10 cellular contexts compared by ENCODE assay signal in the genomic region with DNA sequence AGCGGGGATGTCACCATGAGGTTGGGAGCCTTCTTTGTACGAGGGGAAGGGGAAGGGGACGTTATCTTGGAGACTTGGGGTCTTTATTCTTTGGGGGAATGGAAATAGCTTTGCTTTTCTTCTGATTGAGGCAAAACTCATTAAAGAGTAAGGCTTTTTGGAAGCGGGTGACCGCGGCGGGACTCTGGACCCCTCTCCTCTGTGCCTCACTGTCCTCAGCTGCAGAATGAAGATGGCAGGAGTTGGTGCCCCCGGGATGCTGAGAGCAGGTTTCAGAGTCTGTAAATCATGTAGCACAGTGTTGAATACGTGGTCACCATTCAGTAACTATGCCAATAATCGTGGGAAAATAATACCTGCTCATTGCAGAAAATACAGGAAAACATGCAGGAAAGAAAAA. TPM values are rescaled to one million over a fixed set of nuclear protein-coding genes. Genes with fewer than 3 reads are reported as not detected.
DNase-seq lines count a peak whose midpoint lies in the region; ATAC-seq and TF ChIP-seq lines count a peak whose summit lies in the region.
"Had no signal": no experiment of that assay in that cellular context is flagged by ENCODE, and none has a peak within 500 bp of the region (broad histone marks: within the 10 kb centered on the region; RNA-seq: fewer than 3 reads in every experiment).

No MANE protein-coding gene starts in this region.

- peaks cover 5 to 7% of the 10 kb centered on the region in 2 donors for H3K27me3 Mint-ChIP-seq in CD8-positive, alpha-beta memory T cell

- no peaks in the 10 kb centered on the region for H3K79me2 ChIP-seq in OCI-LY3 (ENCODE audit: low read length)

- intact Hi-C loops in esophagus squamous epithelium (cut with DNase I): no loop called here
- intact Hi-C loops in sciatic nerve (cut with DNase I): no loop called here

- TF ChIP-seq POLR2A in esophagus squamous epithelium (IDR thresholded peaks at IDR 0.05): no peak

- no peaks in the 10 kb centered on the region for H4K20me1 ChIP-seq in OCI-LY3 (ENCODE audit: insufficient read depth, low read length)

- no peaks in the 10 kb centered on the region for H3K27me3 ChIP-seq in CD8-positive, alpha-beta memory T cell (ENCODE audit: insufficient read depth, low read length, poor library complexity, severe bottlenecking)
- H3K27me3 ChIP-seq in OCI-LY3 (ENCODE audit: low read depth, low read length) (peaks cover 26% of the 10 kb centered on the region), esophagus squamous epithelium (peaks cover 0 to 4% (median 0%) of the 10 kb centered on the region in 4 donors), HAP-1 (ENCODE audit: low read depth) (no peaks in the 10 kb centered on the region)
- H3K27me3 ChIP-seq: pancreas had no signal

- in situ Hi-C loops in HAP-1 (cut with MboI; ENCODE audit: low sequenced_read_pairs): no loop called here

- H3K9me3 ChIP-seq in CD8-positive, alpha-beta memory T cell (ENCODE audit: low read length): no peaks in the 10 kb centered on the region
- no peaks in the 10 kb centered on the region for H3K9me3 ChIP-seq in OCI-LY3 (ENCODE audit: insufficient read depth, low read length)
- H3K9me3 ChIP-seq in esophagus squamous epithelium: no peaks in the 10 kb centered on the region
- no peaks in the 10 kb centered on the region for H3K9me3 ChIP-seq in HAP-1
- H3K9me3 ChIP-seq: pancreas had no signal

- DNase-seq in CD8-positive, alpha-beta memory T cell: no peak
- no peak for DNase-seq in esophagus squamous epithelium (lab: John Stamatoyannopoulos, UW)
- peak; percentile 48 for DNase-seq in sciatic nerve (ENCODE audit: low spot score)
- no peak for DNase-seq in HAP-1 (ENCODE audit: low spot score in 2 of 2)
- no peak for DNase-seq in inferior parietal cortex (ENCODE audit: extremely low spot score)
- DNase-seq: NCI-H226 had no signal

- CTCF ChIA-PET in CD8-positive, alpha-beta memory T cell (lab: Charles Lee): interaction anchor here (0.9 to 1.3 kb wide), 4 partner anchors 11 to 64 kb away, joined by 3 to 4 read pairs (median 4); no protein-coding TSS in a partner anchor

- peaks cover 0 to 7% (median 3%) of the 10 kb centered on the region in 3 donors for H3K36me3 Mint-ChIP-seq in CD8-positive, alpha-beta memory T cell

- TF ChIP-seq CTCF in OCI-LY3 (IDR thresholded peaks at IDR 0.05; ENCODE audit: low read depth, low read length) (no peak), esophagus squamous epithelium (IDR thresholded peaks at IDR 0.05) (no peak)

- POLR2A ChIA-PET in CD8-positive, alpha-beta memory T cell (lab: Charles Lee): interaction anchor here (0.5 to 1.4 kb wide), 4 partner anchors 11 to 79 kb away, joined by 3 to 4 read pairs (median 3); a partner anchor contains a TSS

- peaks cover 36 to 75% (median 42%) of the 10 kb centered on the region in 3 donors for H3K4me1 Mint-ChIP-seq in CD8-positive, alpha-beta memory T cell

- peaks cover 51% of the 10 kb centered on the region for H3K4me1 ChIP-seq in CD8-positive, alpha-beta memory T cell (ENCODE audit: insufficient read depth, low read length)
- H3K4me1 ChIP-seq in OCI-LY3 (ENCODE audit: low read length) (peaks cover 48% of the 10 kb centered on the region), esophagus squamous epithelium (peaks cover 19 to 39% (median 28%) of the 10 kb centered on the region in 3 donors), HAP-1 (no peaks in the 10 kb centered on the region)

- 49 to 67% methylated on average over 6 to 9 of the region's 10 CpGs for WGBS in esophagus squamous epithelium, 2 donors

- H3K27ac ChIP-seq in CD8-positive, alpha-beta memory T cell (ENCODE audit: low read depth, low read length): no peak overlapping the region
- H3K27ac ChIP-seq in OCI-LY3 (ENCODE audit: low read length): no peak overlapping the region
- peak overlapping the region; percentile 66 to 86 (median 74) for H3K27ac ChIP-seq in esophagus squamous epithelium

- H3K4me2 ChIP-seq in OCI-LY3 (ENCODE audit: low read length): peak overlapping the region; percentile 94

- no peak for ATAC-seq in sciatic nerve
- no peak for ATAC-seq in HG03354 (IDR thresholded peaks at IDR 0.05; ENCODE audit: poor library complexity, severe bottlenecking, unreplicated experiment)
- no peak for ATAC-seq in HG03095 (IDR thresholded peaks at IDR 0.05; ENCODE audit: unreplicated experiment)

- peaks cover 0 to 7% (median 5%) of the 10 kb centered on the region in 5 donors for H3K9me3 Mint-ChIP-seq in CD8-positive, alpha-beta memory T cell

- H3K27ac Mint-ChIP-seq in CD8-positive, alpha-beta memory T cell: peak overlapping the region in 7 of 8 donors; percentile 73 to 95 (median 90)

- H2AFZ ChIP-seq in OCI-LY3 (ENCODE audit: low read depth, low read length): peak overlapping the region; percentile 84

- peak overlapping the region; percentile 58 for H3K4me3 ChIP-seq in CD8-positive, alpha-beta memory T cell (ENCODE audit: low read length)
- H3K4me3 ChIP-seq in OCI-LY3 (ENCODE audit: low read length) (peak overlapping the region; percentile 83), esophagus squamous epithelium (peak overlapping the region; percentile 43 to 66 (median 51)), HAP-1 (no peak overlapping the region)

- peak overlapping the region; percentile 60 for H3K9ac ChIP-seq in OCI-LY3 (ENCODE audit: low read length)

- H3K36me3 ChIP-seq in CD8-positive, alpha-beta memory T cell (ENCODE audit: insufficient read depth, low read length): no peaks in the 10 kb centered on the region
- no peaks in the 10 kb centered on the region for H3K36me3 ChIP-seq in OCI-LY3 (replicated peaks; ENCODE audit: low read depth, low read length)
- no peaks in the 10 kb centered on the region for H3K36me3 ChIP-seq in esophagus squamous epithelium
- no peaks in the 10 kb centered on the region for H3K36me3 ChIP-seq in HAP-1 (replicated peaks)
- H3K36me3 ChIP-seq: pancreas had no signal

- peak overlapping the region; percentile 80 to 93 (median 88) for H3K4me3 Mint-ChIP-seq in CD8-positive, alpha-beta memory T cell

RNA-seq across cellular contexts. Expression of a gene that starts 32.1 kb away (rescaled TPM):
- not detected for total RNA-seq in CD8-positive, alpha-beta memory T cell
- not detected for polyA plus RNA-seq in CD8-positive, alpha-beta memory T cell
- total RNA-seq in esophagus squamous epithelium (not detected), sciatic nerve (not detected)
- total RNA-seq: pancreas had no signal
- polyA plus RNA-seq: pancreas had no signal

RNA-seq across cellular contexts. Expression of a gene that starts 32.3 kb away (rescaled TPM):
- 10 to 100 TPM; 54.7 to 58.6 TPM for total RNA-seq in CD8-positive, alpha-beta memory T cell
- 5.1 TPM for polyA plus RNA-seq in CD8-positive, alpha-beta memory T cell
- total RNA-seq in esophagus squamous epithelium (100 to 1,000 TPM in 1 of 4 donors, 10 to 100 TPM in 3; 37.5 to 119 (median 48.7) TPM), sciatic nerve (67.8 TPM)

Comparison
In these comparisons a context has a peak if more than half of its experiments do, and no peak if none do; other contexts are left out.
1. H3K27ac ChIP-seq: peak in esophagus squamous epithelium (4 of 4); none in CD8-positive, alpha-beta memory T cell (single experiment) and OCI-LY3 (single experiment).